Comparison of ENCODE assay signal across 18 cellular contexts in the genomic region with DNA sequence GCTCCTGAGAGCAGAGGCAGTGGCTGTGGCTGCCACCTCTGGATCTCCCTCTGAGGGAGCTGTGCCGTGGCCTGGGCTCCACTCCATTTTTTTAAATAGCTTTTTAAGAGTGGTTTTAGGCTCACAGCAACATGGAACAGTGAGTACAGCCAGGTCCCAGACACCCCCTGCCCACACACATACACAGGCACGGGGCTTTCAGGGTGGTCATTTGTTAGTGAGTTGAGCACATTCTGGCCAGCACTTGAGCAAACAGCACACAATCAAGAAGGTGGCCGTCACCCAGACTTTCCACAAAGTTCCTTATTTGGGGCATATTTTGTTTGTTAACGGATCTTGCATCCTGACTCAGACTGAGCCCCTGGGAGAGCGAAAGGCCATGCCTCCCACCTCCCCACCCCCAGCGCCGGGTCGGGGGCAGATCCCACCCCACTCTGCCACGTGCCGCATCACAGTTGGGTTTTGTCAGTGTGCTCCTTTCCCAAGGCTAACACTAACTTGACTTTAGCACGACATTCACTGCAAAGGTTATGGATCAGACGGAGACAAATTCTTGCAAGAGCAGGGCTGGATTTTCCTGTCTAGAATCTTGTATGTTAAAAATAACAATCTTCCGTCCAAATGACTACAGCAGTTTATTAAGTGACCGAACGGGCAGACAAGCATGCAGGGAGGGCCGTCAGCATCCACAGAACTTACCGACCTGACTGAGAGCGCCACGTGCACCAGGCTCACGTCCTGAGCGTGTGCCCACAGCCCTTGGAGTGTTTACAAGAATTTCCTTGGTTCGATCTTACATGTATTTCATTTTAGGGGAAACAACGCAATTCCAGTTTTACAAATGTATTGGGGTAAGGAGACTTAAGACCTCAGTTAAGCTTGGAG.
DNase-seq lines count a peak whose midpoint lies in the region; TF ChIP-seq lines count a peak whose summit lies in the region.
"Had no signal": no experiment of that assay in that cellular context is flagged by ENCODE, and none has a peak within 500 bp of the region (broad histone marks: within the 10 kb centered on the region; RNA-seq: fewer than 3 reads in every experiment).

No MANE protein-coding gene starts in this region.

- peak; percentile 48 for DNase-seq in D341Med (ENCODE audit: low spot score)
- no peak for DNase-seq in coronary artery (ENCODE audit: low spot score)
- DNase-seq in medulla oblongata (ENCODE audit: extremely low spot score) = peak; percentile 43
- no peak for DNase-seq in DMS 273 (lab: John Stamatoyannopoulos, UW; ENCODE audit: unreplicated experiment)
- DNase-seq in mammary epithelial cell = no peak
- DNase-seq in HEK293T (ENCODE audit: extremely low spot score) = no peak
- no peak for DNase-seq in progenitor cell of endocrine pancreas (ENCODE audit: low spot score, unreplicated experiment)
- DNase-seq: DMS 273 treated with DMSO at 0.1 percent for 48 hours, KG1, NCI-H1436, NCI-H2029, NCI-H2171, NCI-H446 treated with DMSO at 0.1 percent for 48 hours, NCI-H748 treated with DMSO at 0.1 percent for 48 hours, PC-3 had no signal

- H3K4me1 Mint-ChIP-seq in progenitor cell of endocrine pancreas (ENCODE audit: low read depth) = no peaks in the 10 kb centered on the region

- H3K79me2 ChIP-seq in mammary epithelial cell (ENCODE audit: insufficient read depth, low read length) = no peaks in the 10 kb centered on the region

- intact Hi-C loops in mammary epithelial cell (cut with micrococcal nuclease) = no loop called here

- no peak overlapping the region for H3K4me2 ChIP-seq in mammary epithelial cell (ENCODE audit: insufficient read depth, low read depth, low read length)
- H3K4me2 ChIP-seq: BLaER1 treated with 17β-estradiol and CSF1 and Interleukin-3, amounts not matched to agents 10 nM and 100 nM; GM23338 had no signal

- 90% methylated on average over 10 of the region's 23 CpGs for WGBS in mammary epithelial cell (ENCODE audit: low coverage, missing lambda C conversion rate)

- H4K20me1 ChIP-seq in mammary epithelial cell (ENCODE audit: insufficient read depth, low read length) = no peaks in the 10 kb centered on the region
- H4K20me1 ChIP-seq: BLaER1 treated with 17β-estradiol and CSF1 and Interleukin-3, amounts not matched to agents 10 nM and 100 nM had no signal

- peak overlapping the region; percentile 62 to 85 for H3K27ac ChIP-seq in coronary artery
- peak overlapping the region; percentile 21 for H3K27ac ChIP-seq in temporal lobe (ENCODE audit: low read depth, low read length)
- no peak overlapping the region for H3K27ac ChIP-seq in mammary epithelial cell (ENCODE audit: insufficient read depth, low read depth, low read length)
- H3K27ac ChIP-seq: BLaER1 treated with 17β-estradiol and CSF1 and Interleukin-3, amounts not matched to agents 10 nM and 100 nM had no signal

- CTCF ChIA-PET in mammary epithelial cell (lab: Charles Lee; ENCODE audit: low non-redundant PET) (no interaction called here), HEK293T (lab: Yijun Ruan, JAX) (no interaction called here)

- no peaks in the 10 kb centered on the region for H3K27me3 Mint-ChIP-seq in progenitor cell of endocrine pancreas

- peaks cover 9% of the 10 kb centered on the region for H3K36me3 Mint-ChIP-seq in progenitor cell of endocrine pancreas (ENCODE audit: insufficient read depth)

- H3K4me3 ChIP-seq in coronary artery (peak overlapping the region; percentile 39), mammary epithelial cell (replicated peaks in 1 of 3; ENCODE audit: insufficient read depth in 1 of 3, low read depth in 2 of 3, low read length in 3 of 3) (no peak overlapping the region)
- H3K4me3 ChIP-seq: BLaER1 treated with 17β-estradiol and CSF1 and Interleukin-3, amounts not matched to agents 10 nM and 100 nM; GM23338 had no signal

- H3K9me3 Mint-ChIP-seq in progenitor cell of endocrine pancreas (ENCODE audit: low read depth) = no peaks in the 10 kb centered on the region
- H3K9me3 Mint-ChIP-seq: GM23338 had no signal

- H3K36me3 ChIP-seq in mammary epithelial cell (ENCODE audit: insufficient read depth, low read length) = no peaks in the 10 kb centered on the region
- H3K36me3 ChIP-seq: BLaER1 treated with 17β-estradiol and CSF1 and Interleukin-3, amounts not matched to agents 10 nM and 100 nM had no signal

- POLR2A ChIA-PET in HEK293T (lab: Yijun Ruan, JAX) = no interaction called here

- no peak overlapping the region for H3K27ac Mint-ChIP-seq in progenitor cell of endocrine pancreas
- H3K27ac Mint-ChIP-seq: GM23338 had no signal

- no peaks in the 10 kb centered on the region for H3K9me3 ChIP-seq in mammary epithelial cell (replicated peaks; ENCODE audit: insufficient read depth, low read length)
- H3K9me3 ChIP-seq: BLaER1 treated with 17β-estradiol and CSF1 and Interleukin-3, amounts not matched to agents 10 nM and 100 nM had no signal

- BruUV-seq in mammary epithelial cell (replicated peaks; lab: Mats Ljungman, UMichigan) = no TSS peak

- H3K9ac ChIP-seq in mammary epithelial cell (ENCODE audit: insufficient read depth, low read length) = no peak overlapping the region
- H3K9ac ChIP-seq: BLaER1 treated with 17β-estradiol and CSF1 and Interleukin-3, amounts not matched to agents 10 nM and 100 nM had no signal

- H3K27me3 ChIP-seq in mammary epithelial cell (ENCODE audit: insufficient read depth, low read length) = no peaks in the 10 kb centered on the region
- H3K27me3 ChIP-seq: BLaER1 treated with 17β-estradiol and CSF1 and Interleukin-3, amounts not matched to agents 10 nM and 100 nM had no signal

- H3K4me1 ChIP-seq in mammary epithelial cell (ENCODE audit: insufficient read depth, low read length) = no peaks in the 10 kb centered on the region
- H3K4me1 ChIP-seq: BLaER1 treated with 17β-estradiol and CSF1 and Interleukin-3, amounts not matched to agents 10 nM and 100 nM had no signal

- in situ Hi-C loops in mammary epithelial cell (cut with MboI; ENCODE audit: low sequenced_read_pairs in 2 of 2) = no loop called here

- H3K4me3 Mint-ChIP-seq in progenitor cell of endocrine pancreas (ENCODE audit: low read depth) = no peak overlapping the region
- H3K4me3 Mint-ChIP-seq: GM23338 had no signal

- H2AFZ ChIP-seq in mammary epithelial cell (ENCODE audit: low read depth, low read length) = no peak overlapping the region
- H2AFZ ChIP-seq: GM23338 had no signal

- TF ChIP-seq CTCF in coronary artery (IDR thresholded peaks at IDR 0.05) (no peak), mammary epithelial cell (conservative IDR thresholded peaks at IDR 0.05 in 1 of 2, IDR thresholded peaks at IDR 0.05 in 1 of 2; ENCODE audit: extremely low read depth in 1 of 2, insufficient read depth in 1 of 2, low read depth in 1 of 2, low read length in 2 of 2) (no peak), progenitor cell of endocrine pancreas (IDR thresholded peaks at IDR 0.05; ENCODE audit: unreplicated experiment) (no peak)

- dilution Hi-C loops in mammary epithelial cell (cut with HindIII; ENCODE audit: low sequenced_read_pairs) = loop anchor here (5.0 kb wide), 1 partner anchor 70 kb away; no protein-coding TSS in a partner anchor

TF ChIP-seq in HEK293T, 16 proteins besides CTCF, POLR2A, EP300 and RAD21:
- TF ChIP-seq LEF1 (IDR thresholded peaks at IDR 0.05; ENCODE audit: borderline replicate concordance) = no peak
- no peak for TF ChIP-seq SP1 (IDR thresholded peaks at IDR 0.05)
- TF ChIP-seq FOXK2 (IDR thresholded peaks at IDR 0.05) = no peak
- no peak for TF ChIP-seq NFRKB (IDR thresholded peaks at IDR 0.05)
- no peak for TF ChIP-seq ELF4 (IDR thresholded peaks at IDR 0.05)
- TF ChIP-seq TARDBP (IDR thresholded peaks at IDR 0.05) = no peak
- no peak for TF ChIP-seq SUZ12 (IDR thresholded peaks at IDR 0.05)
- TF ChIP-seq L3MBTL2 (conservative IDR thresholded peaks at IDR 0.05) = no peak
- TF ChIP-seq HDGF (IDR thresholded peaks at IDR 0.05; ENCODE audit: borderline replicate concordance) = no peak
- TF ChIP-seq BHLHE40 (IDR thresholded peaks at IDR 0.05; ENCODE audit: borderline replicate concordance) = no peak
- TF ChIP-seq FOXA1 (IDR thresholded peaks at IDR 0.05) = no peak

Comparison
In these comparisons a context has a peak if more than half of its experiments do, and no peak if none do; other contexts are left out.
1. DNase-seq: peak in D341Med (single experiment) and medulla oblongata (single experiment); none in coronary artery (single experiment), DMS 273 (single experiment), mammary epithelial cell (single experiment), HEK293T (single experiment) and progenitor cell of endocrine pancreas (single experiment).